In the genomic region with DNA sequence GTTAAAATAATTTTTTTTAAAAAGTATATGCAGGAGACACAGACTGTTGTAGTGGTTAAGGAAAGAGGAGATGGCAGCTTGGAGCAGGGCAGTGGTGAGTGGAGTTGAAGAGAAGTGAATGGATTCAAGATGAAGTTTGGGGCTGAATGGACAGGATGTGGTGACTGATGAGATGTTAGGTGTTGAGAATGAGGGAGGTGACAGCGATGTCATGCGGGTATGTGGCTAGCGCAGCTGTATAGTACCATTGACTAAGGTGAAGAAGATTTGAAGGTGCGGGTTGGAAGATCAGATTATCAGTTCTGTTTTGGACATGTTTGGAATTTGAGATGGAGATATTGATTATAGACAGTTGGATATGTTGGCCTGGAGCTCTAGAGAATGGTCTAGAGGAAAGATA, we compare ENCODE assay signal across 1 cellular context.
A peak's percentile ranks its signal among the peaks of the same experiment; 100 is the strongest.
TF ChIP-seq lines count a peak whose summit lies in the region.

No MANE protein-coding gene starts in this region.

TF ChIP-seq in GM12878, 131 proteins besides CTCF, POLR2A, EP300 and RAD21:
- TF ChIP-seq ATF7 (IDR thresholded peaks at IDR 0.05; ENCODE audit: low read depth) = peak; percentile 21; the same call in 1 of the 2 replicates
- peak; percentile 50; the same call in 1 of the 2 replicates for TF ChIP-seq ZBTB33 (IDR thresholded peaks at IDR 0.05)
- 0 out of 2 replicates have a peak, but pooled peaks have one; percentile 38 for TF ChIP-seq MLLT1 (IDR thresholded peaks at IDR 0.05)
- no peak for TF ChIP-seq ZNF217 (IDR thresholded peaks at IDR 0.05)
- TF ChIP-seq ATF2 (IDR thresholded peaks at IDR 0.05; ENCODE audit: low read length) = 0 out of 2 replicates have a peak, but pooled peaks have one; percentile 25
- TF ChIP-seq E2F8 (IDR thresholded peaks at IDR 0.05; ENCODE audit: low read depth, partially characterized antibody) = no peak
- TF ChIP-seq RUNX3 (IDR thresholded peaks at IDR 0.05; ENCODE audit: low read length) = peak; percentile 59
